In the genomic region with DNA sequence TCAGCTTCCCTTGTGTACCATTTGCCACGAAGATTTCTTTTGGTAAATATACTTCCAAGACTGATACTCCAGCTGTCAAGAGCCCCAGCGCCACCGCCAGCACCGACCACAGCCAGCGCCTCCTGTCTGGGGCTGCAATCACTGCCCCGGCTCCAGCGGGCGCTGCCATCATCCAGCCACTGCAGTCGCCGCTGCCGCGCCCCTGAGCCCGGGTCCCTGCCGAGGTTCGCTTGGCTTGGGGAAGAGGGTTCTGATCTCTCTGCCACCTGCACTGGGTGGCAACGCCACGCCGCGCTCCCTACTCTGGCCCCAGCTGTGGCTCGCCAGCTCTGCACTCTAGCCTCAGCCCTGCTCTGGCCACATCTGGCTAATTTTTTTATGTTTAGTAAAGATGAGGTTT, we compare ENCODE assay signal across 8 cellular contexts.
"Had no signal": no experiment of that assay in that cellular context is flagged by ENCODE, and none has a peak within 500 bp of the region (broad histone marks: within the 10 kb centered on the region; RNA-seq: fewer than 3 reads in every experiment).

No MANE protein-coding gene starts in this region.

- H3K4me1 Mint-ChIP-seq: IgD-negative memory B cell had no signal

- H3K27ac Mint-ChIP-seq: IgD-negative memory B cell had no signal

- FAIRE-seq: HepG2, HTR-8/SVneo, K562 had no signal

- H3K4me3 ChIP-seq: K562 had no signal

- DNase-seq: IMR-90, KBM-7, KG1 had no signal

- H3K27me3 Mint-ChIP-seq: IgD-negative memory B cell had no signal

- H3K4me3 Mint-ChIP-seq: IgD-negative memory B cell had no signal

- H3K36me3 Mint-ChIP-seq: IgD-negative memory B cell had no signal

- H3K27ac ChIP-seq: HL-60 had no signal
